In the genomic region with DNA sequence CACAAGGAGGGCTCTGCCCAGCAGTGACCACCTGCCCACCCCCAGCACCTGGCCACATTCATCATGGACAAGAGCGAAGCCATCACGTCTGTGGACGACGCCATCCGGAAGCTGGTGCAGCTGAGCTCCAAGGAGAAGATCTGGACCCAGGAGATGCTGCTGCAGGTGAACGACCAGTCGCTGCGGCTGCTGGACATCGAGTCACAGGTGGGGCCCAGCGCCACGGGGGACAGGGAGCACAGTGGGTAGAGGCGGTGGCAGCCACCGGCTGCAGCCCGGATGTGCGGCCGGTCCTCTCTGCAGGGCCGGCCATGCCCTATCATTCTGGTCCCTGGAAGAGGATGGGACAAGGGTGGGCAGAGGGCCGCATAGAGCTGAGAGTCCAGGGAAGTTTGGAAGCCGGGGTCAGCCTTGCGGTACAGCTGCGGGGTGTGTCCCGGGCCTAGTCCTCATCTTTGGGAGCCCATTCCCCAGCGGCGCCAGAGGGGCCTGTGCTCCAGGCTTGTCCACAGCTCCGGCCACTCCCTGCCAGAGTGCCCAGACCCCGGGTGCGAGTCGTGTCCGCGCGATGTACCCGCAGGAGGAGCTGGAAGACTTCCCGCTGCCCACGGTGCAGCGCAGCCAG, we compare ENCODE assay signal across 13 cellular contexts. TPM values are rescaled to one million over a fixed set of nuclear protein-coding genes. Genes with fewer than 3 reads are reported as not detected.
DNase-seq lines count a peak whose midpoint lies in the region; ATAC-seq, FAIRE-seq and TF ChIP-seq lines count a peak whose summit lies in the region.
"Had no signal": no experiment of that assay in that cellular context is flagged by ENCODE, and none has a peak within 500 bp of the region (broad histone marks: within the 10 kb centered on the region; RNA-seq: fewer than 3 reads in every experiment).

No MANE protein-coding gene starts in this region.

- H2AFZ ChIP-seq in IMR-90 (replicated peaks; ENCODE audit: low read length, poor library complexity) (peak overlapping the region; percentile 79), endothelial cell of umbilical vein (ENCODE audit: low read depth, low read length) (peak overlapping the region; percentile 31)

- H4K20me1 ChIP-seq in DOHH2 (ENCODE audit: control insufficient read depth, insufficient read depth, low read depth, low read length) (peaks cover 7% of the 10 kb centered on the region; the same call in 1 of the 2 replicates), IMR-90 (ENCODE audit: insufficient read depth, low read length) (no peaks in the 10 kb centered on the region), endothelial cell of umbilical vein (replicated peaks; ENCODE audit: control insufficient read depth, extremely low read depth, insufficient read depth, low read length) (no peaks in the 10 kb centered on the region)

- intact Hi-C loops in IMR-90 (cut with micrococcal nuclease) (loop anchor here (10.0 kb wide), 1 partner anchor 165 kb away; no protein-coding TSS in a partner anchor), endothelial cell of umbilical vein (cut with micrococcal nuclease) (no loop called here)

- H3K27ac ChIP-seq in DOHH2 (ENCODE audit: low read depth, low read length), result no peak overlapping the region
- H3K27ac ChIP-seq in IMR-90 (ENCODE audit: insufficient read depth, low read length), result no peak overlapping the region
- no peak overlapping the region for H3K27ac ChIP-seq in endothelial cell of umbilical vein (ENCODE audit: insufficient read depth, low read depth, low read length)
- H3K27ac ChIP-seq in neutrophil, result no peak overlapping the region
- H3K27ac ChIP-seq: suprapubic skin had no signal

- H3K4ac ChIP-seq in IMR-90 (ENCODE audit: low read depth, low read length), result no peak overlapping the region

- POLR2A ChIA-PET in IMR-90 (lab: Charles Lee; ENCODE audit: unreplicated experiment), result no interaction called here
- POLR2A ChIA-PET in endothelial cell of umbilical vein (lab: Charles Lee), result interaction anchor here (0.6 kb wide), 1 partner anchor 22 kb away, joined by 5 read pairs; no protein-coding TSS in a partner anchor

- no peaks in the 10 kb centered on the region for H3K9me2 ChIP-seq in DOHH2 (replicated peaks; ENCODE audit: control insufficient read depth, low read length)

- TF ChIP-seq POLR2A in IMR-90 (IDR thresholded peaks at IDR 0.05; ENCODE audit: low read depth, low read length) (no peak), endothelial cell of umbilical vein (IDR thresholded peaks at IDR 0.05; ENCODE audit: low read depth, low read length) (no peak)

- H3K36me3 ChIP-seq in DOHH2 (ENCODE audit: control insufficient read depth, low read length) (no peaks in the 10 kb centered on the region), IMR-90 (ENCODE audit: control insufficient read depth, insufficient read depth, low read length) (no peaks in the 10 kb centered on the region), endothelial cell of umbilical vein (ENCODE audit: control insufficient read depth in 2 of 2, extremely low read depth in 1 of 2, insufficient read depth in 2 of 2, low read length in 2 of 2) (no peaks in the 10 kb centered on the region), neutrophil (no peaks in the 10 kb centered on the region)

- in situ Hi-C loops in IMR-90 (cut with MboI; ENCODE audit: low sequenced_read_pairs), result no loop called here

- dilution Hi-C loops in IMR-90 (cut with HindIII; ENCODE audit: low sequenced_read_pairs, unreplicated experiment), result no loop called here
- dilution Hi-C loops in endothelial cell of umbilical vein (cut with MboI; ENCODE audit: extremely low pct_ligation_motif_present, low sequenced_read_pairs), result no loop called here

- no peaks in the 10 kb centered on the region for H3K79me2 ChIP-seq in DOHH2 (ENCODE audit: control insufficient read depth, low read length)
- H3K79me2 ChIP-seq in endothelial cell of umbilical vein (ENCODE audit: control insufficient read depth, insufficient read depth, low read length), result no peaks in the 10 kb centered on the region

- H3K9me3 ChIP-seq in DOHH2 (ENCODE audit: control insufficient read depth, insufficient read depth, low read length) (no peaks in the 10 kb centered on the region), IMR-90 (ENCODE audit: control insufficient read depth, insufficient read depth, low read length) (no peaks in the 10 kb centered on the region), endothelial cell of umbilical vein (replicated peaks; ENCODE audit: control insufficient read depth, insufficient read depth, low read length) (no peaks in the 10 kb centered on the region), neutrophil (no peaks in the 10 kb centered on the region)
- H3K9me3 ChIP-seq: suprapubic skin had no signal

- H2AK5ac ChIP-seq in IMR-90 (ENCODE audit: low read depth, low read length), result no peak overlapping the region

- no peak overlapping the region for H2BK15ac ChIP-seq in IMR-90 (ENCODE audit: low read depth, low read length)

- TF ChIP-seq RAD21 in IMR-90 (IDR thresholded peaks at IDR 0.05; ENCODE audit: low read length), result no peak

- no peak overlapping the region for H4K8ac ChIP-seq in IMR-90 (ENCODE audit: low read depth in 2 of 2, low read length in 2 of 2)

- ATAC-seq in IMR-90 (ENCODE audit: low read depth), result no peak

- CTCF ChIA-PET in IMR-90 (lab: Yijun Ruan, JAX), result no interaction called here
- CTCF ChIA-PET in endothelial cell of umbilical vein (lab: Charles Lee), result interaction anchor here (0.6 to 2.0 kb wide), 7 partner anchors 8 to 166 kb away, joined by 3 to 8 read pairs (median 4); no protein-coding TSS in a partner anchor

- H3K4me3 ChIP-seq in DOHH2 (ENCODE audit: low read length) (peak overlapping the region; percentile 19; the same call in 1 of the 2 replicates), IMR-90 (ENCODE audit: insufficient read depth, low read depth, low read length) (no peak overlapping the region), endothelial cell of umbilical vein (replicated peaks in 1 of 3; ENCODE audit: insufficient read depth in 1 of 3, low read depth in 1 of 3, low read length in 3 of 3) (no peak overlapping the region), neutrophil (ENCODE audit: low read depth in 1 of 2, low read length in 1 of 2) (peak overlapping the region; percentile 49 to 55)

- WGBS in IMR-90 (ENCODE audit: extremely low coverage in 2 of 2, insufficient read length in 1 of 2), 2 experiments, result 68% methylated on average over 29 of the region's 35 CpGs; no CpG with 5 or more reads in 1 of the 2 experiments

- no peak overlapping the region for H2BK120ac ChIP-seq in IMR-90 (ENCODE audit: low read depth, low read length)

- peak overlapping the region; percentile 59; the same call in 1 of the 2 replicates for H3K4me2 ChIP-seq in DOHH2 (ENCODE audit: low read length)
- no peak overlapping the region for H3K4me2 ChIP-seq in IMR-90 (ENCODE audit: low read depth, low read length)
- no peak overlapping the region for H3K4me2 ChIP-seq in endothelial cell of umbilical vein (ENCODE audit: insufficient read depth, low read length)

- TF ChIP-seq CTCF in DOHH2 (IDR thresholded peaks at IDR 0.05; ENCODE audit: low read depth, low read length, poor library complexity, severe bottlenecking) (no peak), IMR-90 (conservative IDR thresholded peaks at IDR 0.05; ENCODE audit: low read depth, low read length) (no peak), endothelial cell of umbilical vein (IDR thresholded peaks at IDR 0.05; ENCODE audit: extremely low read depth in 1 of 2, insufficient read depth in 1 of 2, low read depth in 1 of 2, low read length in 2 of 2) (no peak), neutrophil (IDR thresholded peaks at IDR 0.05) (no peak)

- H3K56ac ChIP-seq in IMR-90 (ENCODE audit: extremely low read depth, insufficient read depth, low read length), result no peak overlapping the region

- H3K23ac ChIP-seq in IMR-90 (ENCODE audit: low read depth, low read length), result no peak overlapping the region

- H3K4me1 ChIP-seq in DOHH2 (ENCODE audit: control insufficient read depth, low read length) (peaks cover 26% of the 10 kb centered on the region), IMR-90 (ENCODE audit: control insufficient read depth, insufficient read depth, low read length) (no peaks in the 10 kb centered on the region), endothelial cell of umbilical vein (ENCODE audit: control insufficient read depth, extremely low read depth, insufficient read depth, low read length) (peaks cover 3% of the 10 kb centered on the region), neutrophil (ENCODE audit: control insufficient read depth in 1 of 2, insufficient read depth in 1 of 2, low read depth in 1 of 2, low read length in 1 of 2) (peaks cover 24 to 30% of the 10 kb centered on the region in 2 experiments)

- no peak overlapping the region for H4K91ac ChIP-seq in IMR-90 (ENCODE audit: insufficient read depth, low read depth, low read length)

- no peaks in the 10 kb centered on the region for H3K79me1 ChIP-seq in IMR-90 (ENCODE audit: low read depth in 1 of 2, low read length in 2 of 2)

- BruUV-seq in IMR-90 (replicated peaks; lab: Mats Ljungman, UMichigan) (no TSS peak), endothelial cell of umbilical vein (replicated peaks; lab: Mats Ljungman, UMichigan) (no TSS peak)

- H3F3A ChIP-seq in DOHH2 (ENCODE audit: control insufficient read depth, insufficient read depth), result peaks cover 4% of the 10 kb centered on the region; the same call in 1 of the 2 replicates

- H3K9ac ChIP-seq in IMR-90 (ENCODE audit: low read depth, low read length), result no peak overlapping the region
- no peak overlapping the region for H3K9ac ChIP-seq in endothelial cell of umbilical vein (replicated peaks; ENCODE audit: extremely low read depth, insufficient read depth, low read length)

- H3K9me1 ChIP-seq in IMR-90 (ENCODE audit: insufficient read depth, low read length) (no peaks in the 10 kb centered on the region), endothelial cell of umbilical vein (replicated peaks; ENCODE audit: control insufficient read depth, extremely low read depth, insufficient read depth, low read length) (no peaks in the 10 kb centered on the region)

- H2AK9ac ChIP-seq in IMR-90 (replicated peaks; ENCODE audit: low read depth, low read length, poor library complexity), result peak overlapping the region; percentile 28

- peaks cover 28% of the 10 kb centered on the region for H3K27me3 ChIP-seq in DOHH2 (ENCODE audit: control insufficient read depth, low read length)
- H3K27me3 ChIP-seq in IMR-90 (ENCODE audit: control insufficient read depth, insufficient read depth, low read length), result peaks cover 5% of the 10 kb centered on the region; the same call in 1 of the 2 replicates
- H3K27me3 ChIP-seq in endothelial cell of umbilical vein (ENCODE audit: control insufficient read depth in 2 of 2, insufficient read depth in 2 of 2, low read length in 2 of 2), result peaks cover 17 to 18% of the 10 kb centered on the region in 2 experiments
- H3K27me3 ChIP-seq in neutrophil, result peaks cover 89% of the 10 kb centered on the region

- no peak overlapping the region for H4K5ac ChIP-seq in IMR-90 (ENCODE audit: low read depth, low read length)

- H2BK5ac ChIP-seq in IMR-90 (ENCODE audit: low read depth, low read length, poor library complexity, severe bottlenecking), result no peak overlapping the region

- DNase-seq in IMR-90 (no peak), endothelial cell of umbilical vein (ENCODE audit: low read depth, low spot score) (no peak), NCI-H2227 (lab: John Stamatoyannopoulos, UW; ENCODE audit: unreplicated experiment) (no peak), NCI-H82 (lab: John Stamatoyannopoulos, UW) (no peak), NCI-H1092 treated with DMSO at 0.1 percent for 48 hours (lab: John Stamatoyannopoulos, UW) (no peak)
- DNase-seq: activated gamma-delta T cell; central memory CD4-positive, alpha-beta T cell; COR-L47; NCI-H510A; SHP77 treated with DMSO at 0.1 percent for 48 hours had no signal

- H3K14ac ChIP-seq in IMR-90 (replicated peaks; ENCODE audit: low read depth, low read length), result no peak overlapping the region

- no peak for FAIRE-seq in endothelial cell of umbilical vein (lab: Jason Lieb, UNC)

- no peak overlapping the region for H3K18ac ChIP-seq in IMR-90 (ENCODE audit: low read depth, low read length)

- H2BK20ac ChIP-seq in IMR-90 (ENCODE audit: low read depth, low read length), result no peak overlapping the region

RNA-seq across cellular contexts. Expression of a gene that starts 14.1 kb away (rescaled TPM):
- total RNA-seq in IMR-90 (2012; rRNA removed), result 12.2 and 17.2 TPM in 2 replicates
- 38.7 and 39.4 TPM in 2 replicates for polyA plus RNA-seq in IMR-90 (2012; rRNA removed)
- 16.2 and 26.2 TPM in 2 replicates for polyA plus RNA-seq in IMR-90 (2012; cell fraction: cytosol; rRNA removed)
- 206 and 443 TPM in 2 replicates for polyA plus RNA-seq in IMR-90 (2012; cell fraction: nucleus; rRNA removed; ENCODE audit: low replicate concordance)
- total RNA-seq in endothelial cell of umbilical vein, result 6.0 and 12.5 TPM in 2 replicates
- 5.2 and 5.9 TPM in 2 replicates for polyA plus RNA-seq in endothelial cell of umbilical vein
- polyA plus RNA-seq in endothelial cell of umbilical vein (2011; cell fraction: cytosol; rRNA removed), result 2.6 and 2.9 TPM in 2 replicates
- 33.6 and 35.0 TPM in 2 replicates for polyA plus RNA-seq in endothelial cell of umbilical vein (2011; cell fraction: nucleus; rRNA removed)
- polyA plus RNA-seq in endothelial cell of umbilical vein (2012), result 6.1 and 6.6 TPM in 2 replicates
- 4.6 and 7.9 TPM in 2 replicates for polyA minus RNA-seq in endothelial cell of umbilical vein
- polyA minus RNA-seq in endothelial cell of umbilical vein (2011; cell fraction: cytosol; rRNA and poly(A)+ RNA removed), result 20.3 TPM
- 3.1 and 6.7 TPM in 2 replicates for polyA minus RNA-seq in endothelial cell of umbilical vein (2011; cell fraction: nucleus; rRNA and poly(A)+ RNA removed)

RNA-seq across cellular contexts. Expression of a gene that starts 24.5 kb away (rescaled TPM):
- 5.0 and 5.6 TPM in 2 replicates for total RNA-seq in IMR-90 (2012; rRNA removed)
- 21.2 and 21.7 TPM in 2 replicates for polyA plus RNA-seq in IMR-90 (2012; rRNA removed)
- polyA plus RNA-seq in IMR-90 (2012; cell fraction: cytosol; rRNA removed), result 19.5 and 33.5 TPM in 2 replicates
- 64.5 and 66.3 TPM in 2 replicates for polyA plus RNA-seq in IMR-90 (2012; cell fraction: nucleus; rRNA removed; ENCODE audit: low replicate concordance)
- total RNA-seq in endothelial cell of umbilical vein, result 24.1 and 26.6 TPM in 2 replicates
- polyA plus RNA-seq in endothelial cell of umbilical vein, result 17.9 and 21.2 TPM in 2 replicates
- polyA plus RNA-seq in endothelial cell of umbilical vein (2011; cell fraction: cytosol; rRNA removed), result 13.2 and 15.4 TPM in 2 replicates
- polyA plus RNA-seq in endothelial cell of umbilical vein (2011; cell fraction: nucleus; rRNA removed), result 29.6 and 31.8 TPM in 2 replicates
- polyA plus RNA-seq in endothelial cell of umbilical vein (2012), result 20.6 and 23.9 TPM in 2 replicates
- polyA minus RNA-seq in endothelial cell of umbilical vein, result 10.6 and 10.8 TPM in 2 replicates
- 4.8 TPM for polyA minus RNA-seq in endothelial cell of umbilical vein (2011; cell fraction: cytosol; rRNA and poly(A)+ RNA removed)
- polyA minus RNA-seq in endothelial cell of umbilical vein (2011; cell fraction: nucleus; rRNA and poly(A)+ RNA removed), result 9.1 and 11.3 TPM in 2 replicates

RNA-seq across cellular contexts. Expression of a gene that starts 25.1 kb away (rescaled TPM):
- total RNA-seq in IMR-90 (2012; rRNA removed), result 21.7 and 22.9 TPM in 2 replicates
- 31.6 and 35.8 TPM in 2 replicates for polyA plus RNA-seq in IMR-90 (2012; rRNA removed)
- 17.5 and 37.5 TPM in 2 replicates for polyA plus RNA-seq in IMR-90 (2012; cell fraction: cytosol; rRNA removed)
- polyA plus RNA-seq in IMR-90 (2012; cell fraction: nucleus; rRNA removed; ENCODE audit: low replicate concordance), result 40.0 and 55.2 TPM in 2 replicates
- 50.3 and 55.7 TPM in 2 replicates for total RNA-seq in endothelial cell of umbilical vein
- 43.6 and 45.5 TPM in 2 replicates for polyA plus RNA-seq in endothelial cell of umbilical vein
- 34.4 and 40.4 TPM in 2 replicates for polyA plus RNA-seq in endothelial cell of umbilical vein (2011; cell fraction: cytosol; rRNA removed)
- 25.1 and 25.8 TPM in 2 replicates for polyA plus RNA-seq in endothelial cell of umbilical vein (2011; cell fraction: nucleus; rRNA removed)
- polyA plus RNA-seq in endothelial cell of umbilical vein (2012), result 24.9 and 40.0 TPM in 2 replicates
- 24.6 and 26.4 TPM in 2 replicates for polyA minus RNA-seq in endothelial cell of umbilical vein
- 25.5 TPM for polyA minus RNA-seq in endothelial cell of umbilical vein (2011; cell fraction: cytosol; rRNA and poly(A)+ RNA removed)
- 17.8 and 22.2 TPM in 2 replicates for polyA minus RNA-seq in endothelial cell of umbilical vein (2011; cell fraction: nucleus; rRNA and poly(A)+ RNA removed)

RNA-seq across cellular contexts. Expression of a gene that starts 27.1 kb away (rescaled TPM):
- total RNA-seq in IMR-90 (2012; rRNA removed) (147 and 156 TPM in 2 replicates), endothelial cell of umbilical vein (287 and 294 TPM in 2 replicates)
- polyA plus RNA-seq in IMR-90 (2012; rRNA removed) (210 and 228 TPM in 2 replicates), endothelial cell of umbilical vein (184 and 211 TPM in 2 replicates)
- polyA plus RNA-seq in IMR-90 (2012; cell fraction: cytosol; rRNA removed), result 201 and 282 TPM in 2 replicates
- polyA plus RNA-seq in IMR-90 (2012; cell fraction: nucleus; rRNA removed; ENCODE audit: low replicate concordance), result 134 and 144 TPM in 2 replicates
- 234 and 253 TPM in 2 replicates for polyA plus RNA-seq in endothelial cell of umbilical vein (2011; cell fraction: cytosol; rRNA removed)
- 146 and 149 TPM in 2 replicates for polyA plus RNA-seq in endothelial cell of umbilical vein (2011; cell fraction: nucleus; rRNA removed)
- polyA plus RNA-seq in endothelial cell of umbilical vein (2012), result 262 and 325 TPM in 2 replicates
- polyA minus RNA-seq in endothelial cell of umbilical vein, result 79.6 and 84.8 TPM in 2 replicates
- polyA minus RNA-seq in endothelial cell of umbilical vein (2011; cell fraction: cytosol; rRNA and poly(A)+ RNA removed), result 117 TPM
- 19.6 and 30.7 TPM in 2 replicates for polyA minus RNA-seq in endothelial cell of umbilical vein (2011; cell fraction: nucleus; rRNA and poly(A)+ RNA removed)

RNA-seq across cellular contexts. Expression of a gene that starts 57.2 kb away (rescaled TPM):
- 3.0 and 4.2 TPM in 2 replicates for total RNA-seq in IMR-90 (2012; rRNA removed)
- polyA plus RNA-seq in IMR-90 (2012; rRNA removed), result 48.1 and 52.5 TPM in 2 replicates
- polyA plus RNA-seq in IMR-90 (2012; cell fraction: cytosol; rRNA removed), result 61.4 and 99.9 TPM in 2 replicates
- polyA plus RNA-seq in IMR-90 (2012; cell fraction: nucleus; rRNA removed; ENCODE audit: low replicate concordance), result 288 and 910 TPM in 2 replicates
- 78.5 and 83.1 TPM in 2 replicates for total RNA-seq in endothelial cell of umbilical vein
- 70.6 and 90.8 TPM in 2 replicates for polyA plus RNA-seq in endothelial cell of umbilical vein
- polyA plus RNA-seq in endothelial cell of umbilical vein (2011; cell fraction: cytosol; rRNA removed), result 23.5 and 35.8 TPM in 2 replicates
- polyA plus RNA-seq in endothelial cell of umbilical vein (2011; cell fraction: nucleus; rRNA removed), result 157 and 166 TPM in 2 replicates
- polyA plus RNA-seq in endothelial cell of umbilical vein (2012), result 27.8 and 37.9 TPM in 2 replicates
- polyA minus RNA-seq in endothelial cell of umbilical vein, result 25.3 and 36.3 TPM in 2 replicates
- polyA minus RNA-seq in endothelial cell of umbilical vein (2011; cell fraction: cytosol; rRNA and poly(A)+ RNA removed), result 27.4 TPM
- 34.0 and 37.3 TPM in 2 replicates for polyA minus RNA-seq in endothelial cell of umbilical vein (2011; cell fraction: nucleus; rRNA and poly(A)+ RNA removed)

Comparison
In these comparisons a context has a peak if more than half of its experiments do, and no peak if none do; other contexts are left out.
1. H3K4me3 ChIP-seq: peak in DOHH2 (single experiment) and neutrophil (2 of 2); none in IMR-90 (single experiment) and endothelial cell of umbilical vein (0 of 3).